ENCODE assay signal across 14 cellular contexts in genomic region chr5:141392429-141393198, GRCh38. TPM values are rescaled to one million over a fixed set of nuclear protein-coding genes. Genes with fewer than 3 reads are reported as not detected.
DNase-seq lines count a peak whose midpoint lies in the region; ATAC-seq and TF ChIP-seq lines count a peak whose summit lies in the region.
"Had no signal": no experiment of that assay in that cellular context is flagged by ENCODE, and none has a peak within 500 bp of the region (broad histone marks: within the 10 kb centered on the region; RNA-seq: fewer than 3 reads in every experiment).

PCDHGA8 (plus strand) TSS chr5:141392633; CDS start chr5:141392814, 181 bp downstream.

- intact Hi-C loops in PC-3 (cut with micrococcal nuclease), result no loop called here

- H3K9me2 ChIP-seq in PC-3 (replicated peaks; ENCODE audit: low read length), result no peaks in the 10 kb centered on the region

- no peak within 1 kb of the TSS for H3K4me2 ChIP-seq in PC-3 (ENCODE audit: low read length)

- H3K36me3 ChIP-seq in PC-3 (ENCODE audit: low read depth, low read length), result no peaks in the 10 kb centered on the region
- H3K36me3 ChIP-seq: lower lobe of right lung, suprapubic skin had no signal

- H3K27me3 Mint-ChIP-seq in progenitor cell of endocrine pancreas, result no peaks in the 10 kb centered on the region
- peaks cover 40% of the 10 kb centered on the region for H3K27me3 Mint-ChIP-seq in activated CD8-positive, alpha-beta memory T cell treated with anti-CD3 and anti-CD28 coated beads, Interleukin-2, amount 10 ng/mL, durations not matched to agents 7 days and 5 days

- H3K9ac ChIP-seq in PC-3 (ENCODE audit: low read length), result no peak within 1 kb of the TSS

- no peaks in the 10 kb centered on the region for H3K4me1 ChIP-seq in PC-3 (ENCODE audit: insufficient read depth, low read length)
- H3K4me1 ChIP-seq: lower lobe of right lung, suprapubic skin had no signal

- CTCF ChIA-PET in PC-3 (lab: Charles Lee), result no interaction called here
- CTCF ChIA-PET in activated CD8-positive, alpha-beta memory T cell treated with anti-CD3 and anti-CD28 coated beads, Interleukin-2, amount 10 ng/mL, durations not matched to agents 7 days and 5 days (lab: Charles Lee), result interaction anchor here (1.0 to 1.3 kb wide), 2 partner anchors 28 to 120 kb away, joined by 3 read pairs; partner anchors contain the start of gene PCDHGA11

- no peak within 1 kb of the TSS for H3K27ac ChIP-seq in PC-3 (ENCODE audit: low read length)
- H3K27ac ChIP-seq: lower lobe of right lung, suprapubic skin had no signal

- no peaks in the 10 kb centered on the region for H3K27me3 ChIP-seq in PC-3 (ENCODE audit: low read length)

- ATAC-seq in PC-3, result no peak
- ATAC-seq in activated CD8-positive, alpha-beta memory T cell treated with anti-CD3 and anti-CD28 coated beads, Interleukin-2, amount 10 ng/mL, durations not matched to agents 7 days and 5 days, result no peak
- ATAC-seq: lower lobe of right lung had no signal

- peaks cover 51% of the 10 kb centered on the region for H3K36me3 Mint-ChIP-seq in progenitor cell of endocrine pancreas (ENCODE audit: insufficient read depth)
- peaks cover 7% of the 10 kb centered on the region for H3K36me3 Mint-ChIP-seq in activated CD8-positive, alpha-beta memory T cell treated with anti-CD3 and anti-CD28 coated beads, Interleukin-2, amount 10 ng/mL, durations not matched to agents 7 days and 5 days

- TF ChIP-seq CTCF in HFF-Myc (IDR thresholded peaks at IDR 0.05; ENCODE audit: low read depth, low read length, missing control alignments) (peak; percentile 19), cardiac fibroblast (IDR thresholded peaks at IDR 0.05; ENCODE audit: low read depth, low read length) (peak; percentile 12), progenitor cell of endocrine pancreas (IDR thresholded peaks at IDR 0.05; ENCODE audit: unreplicated experiment) (no peak), PC-3 (conservative IDR thresholded peaks at IDR 0.05; ENCODE audit: low read depth, low read length) (no peak)

- DNase-seq in DMS53 (lab: John Stamatoyannopoulos, UW) (peak; percentile 39), DMS53 treated with DMSO at 0.1 percent for 48 hours (lab: John Stamatoyannopoulos, UW; ENCODE audit: unreplicated experiment) (no peak), HFF-Myc (ENCODE audit: extremely low read depth, low read depth) (no peak), cardiac fibroblast (ENCODE audit: low read depth in 2 of 2) (no peak), progenitor cell of endocrine pancreas (ENCODE audit: low spot score, unreplicated experiment) (no peak), T1000 (lab: John Stamatoyannopoulos, UW) (no peak), PC-3 (no peak)
- no peak for DNase-seq in activated CD8-positive, alpha-beta memory T cell treated with anti-CD3 and anti-CD28 coated beads, Interleukin-2, amount 10 ng/mL, durations not matched to agents 7 days and 5 days
- DNase-seq: activated CD4-positive, alpha-beta T cell treated with anti-CD3 and anti-CD28 coated beads, Interleukin-2, amount 50 U/mL, for 4 hours; EL; lower lobe of right lung; NCI-H1436 had no signal

- no peaks in the 10 kb centered on the region for H3K79me2 ChIP-seq in PC-3 (ENCODE audit: low read length)

- no peaks in the 10 kb centered on the region for H4K20me1 ChIP-seq in PC-3 (ENCODE audit: low read length)

- no peaks in the 10 kb centered on the region for H3F3A ChIP-seq in PC-3 (ENCODE audit: low read length, unreplicated experiment)

- H3K9me3 ChIP-seq in PC-3 (ENCODE audit: low read length), result 0 out of 2 replicates have a peak, but pooled peaks cover 6% of the 10 kb centered on the region

- POLR2A ChIA-PET in PC-3 (lab: Charles Lee; ENCODE audit: unreplicated experiment), result no interaction called here

- BruUV-seq in PC-3 (replicated peaks; lab: Mats Ljungman, UMichigan), result no TSS peak

- H2AFZ ChIP-seq in PC-3 (ENCODE audit: low read length), result no peak within 1 kb of the TSS

- H3K27ac Mint-ChIP-seq in progenitor cell of endocrine pancreas, result peak within 1 kb of the TSS; percentile 33
- no peak within 1 kb of the TSS for H3K27ac Mint-ChIP-seq in activated CD8-positive, alpha-beta memory T cell treated with anti-CD3 and anti-CD28 coated beads, Interleukin-2, amount 10 ng/mL, durations not matched to agents 7 days and 5 days
- H3K27ac Mint-ChIP-seq: activated naive CD4-positive, alpha-beta T cell treated with anti-CD3 and anti-CD28 coated beads, Interleukin-2, amount 50 U/mL, for 24 hours had no signal

- H3K9me3 Mint-ChIP-seq in progenitor cell of endocrine pancreas (ENCODE audit: low read depth), result peaks cover 52% of the 10 kb centered on the region
- H3K9me3 Mint-ChIP-seq in activated CD8-positive, alpha-beta memory T cell treated with anti-CD3 and anti-CD28 coated beads, Interleukin-2, amount 10 ng/mL, durations not matched to agents 7 days and 5 days (ENCODE audit: low read depth), result peaks cover 15% of the 10 kb centered on the region

- no peak within 1 kb of the TSS for H3K4me3 Mint-ChIP-seq in progenitor cell of endocrine pancreas (ENCODE audit: low read depth)
- H3K4me3 Mint-ChIP-seq in activated CD8-positive, alpha-beta memory T cell treated with anti-CD3 and anti-CD28 coated beads, Interleukin-2, amount 10 ng/mL, durations not matched to agents 7 days and 5 days, result no peak within 1 kb of the TSS
- H3K4me3 Mint-ChIP-seq: activated naive CD4-positive, alpha-beta T cell treated with anti-CD3 and anti-CD28 coated beads, Interleukin-2, amount 50 U/mL, for 24 hours had no signal

- no peak within 1 kb of the TSS for H3K4me3 ChIP-seq in HFF-Myc (replicated peaks; ENCODE audit: low read depth, low read length)
- peak within 1 kb of the TSS; percentile 2 to 14 for H3K4me3 ChIP-seq in cardiac fibroblast (replicated peaks in 1 of 2; ENCODE audit: low read depth in 2 of 2, low read length in 2 of 2)
- no peak within 1 kb of the TSS for H3K4me3 ChIP-seq in PC-3 (ENCODE audit: low read length)
- H3K4me3 ChIP-seq: lower lobe of right lung, suprapubic skin had no signal

- H3K4me1 Mint-ChIP-seq in progenitor cell of endocrine pancreas (ENCODE audit: low read depth), result no peaks in the 10 kb centered on the region
- H3K4me1 Mint-ChIP-seq in activated CD8-positive, alpha-beta memory T cell treated with anti-CD3 and anti-CD28 coated beads, Interleukin-2, amount 10 ng/mL, durations not matched to agents 7 days and 5 days, result no peaks in the 10 kb centered on the region

RNA-seq across cellular contexts. Expression of gene PCDHGA8, which starts in this region (rescaled TPM):
- total RNA-seq in progenitor cell of endocrine pancreas (1.5 and 1.9 TPM in 2 replicates), PC-3 (2014; rRNA removed) (0.23 and 0.51 TPM in 2 replicates)
- total RNA-seq in activated CD8-positive, alpha-beta memory T cell treated with anti-CD3 and anti-CD28 coated beads, Interleukin-2, amount 10 ng/mL, durations not matched to agents 7 days and 5 days, result not detected

Comparison
In these comparisons a context has a peak if more than half of its experiments do, and no peak if none do; other contexts are left out.
1. H3K4me3 ChIP-seq: peak in cardiac fibroblast (2 of 2); none in HFF-Myc (single experiment) and PC-3 (single experiment).
2. CTCF ChIP-seq: peak in HFF-Myc (single experiment) and cardiac fibroblast (single experiment); none in progenitor cell of endocrine pancreas (single experiment) and PC-3 (single experiment).